In the genomic region with DNA sequence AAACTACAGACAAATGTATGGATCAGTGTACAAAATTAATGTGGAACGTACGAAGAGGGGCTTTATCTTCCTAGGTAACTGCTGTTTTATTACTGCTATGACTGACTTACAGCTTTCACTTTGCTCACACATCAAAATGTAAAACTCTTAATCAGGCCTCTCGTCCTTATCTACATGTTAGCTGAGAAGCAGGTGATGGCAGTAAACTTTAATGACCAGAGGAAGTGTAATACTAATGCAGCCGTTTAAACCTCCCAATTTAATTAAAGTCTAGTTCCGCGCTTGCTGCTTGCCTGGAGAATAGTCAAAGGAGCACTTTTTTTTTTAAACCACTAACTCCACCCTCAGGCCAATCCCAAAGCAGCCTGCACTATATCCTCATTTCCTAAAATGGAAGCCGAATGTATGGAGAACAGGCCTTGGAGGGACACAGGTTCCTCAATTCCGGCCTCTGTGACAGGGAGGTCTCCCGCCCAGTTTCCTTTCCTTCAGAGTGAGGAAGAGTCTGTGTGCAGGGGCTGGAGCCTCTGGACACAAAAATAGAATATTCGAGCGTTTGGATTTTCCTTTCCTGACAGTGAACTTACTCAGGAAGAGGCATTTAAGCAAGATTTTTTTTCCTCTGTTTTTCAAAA, we compare ENCODE assay signal across 10 cellular contexts. TPM values are rescaled to one million over a fixed set of nuclear protein-coding genes. Genes with fewer than 3 reads are reported as not detected.
A peak's percentile ranks its signal among the peaks of the same experiment; 100 is the strongest.
DNase-seq lines count a peak whose midpoint lies in the region; ATAC-seq and TF ChIP-seq lines count a peak whose summit lies in the region.
"Had no signal": no experiment of that assay in that cellular context is flagged by ENCODE, and none has a peak within 500 bp of the region (broad histone marks: within the 10 kb centered on the region; RNA-seq: fewer than 3 reads in every experiment).

No MANE protein-coding gene starts in this region.

- no peak overlapping the region for H3K4me3 ChIP-seq in BLaER1
- H3K4me3 ChIP-seq in SJSA1: no peak overlapping the region
- no peak overlapping the region for H3K4me3 ChIP-seq in parathyroid adenoma (ENCODE audit: low read depth, low read length)
- no peak overlapping the region for H3K4me3 ChIP-seq in OCI-LY7 (ENCODE audit: low read depth, low read length, poor library complexity, severe bottlenecking)

- H2AFZ ChIP-seq in parathyroid adenoma: no peak overlapping the region
- H2AFZ ChIP-seq in OCI-LY7 (ENCODE audit: low read length): no peak overlapping the region

- no peaks in the 10 kb centered on the region for H3K36me3 ChIP-seq in BLaER1
- H3K36me3 ChIP-seq in SJSA1: no peaks in the 10 kb centered on the region
- H3K36me3 ChIP-seq in parathyroid adenoma (ENCODE audit: control insufficient read depth, insufficient read depth, low read length): no peaks in the 10 kb centered on the region
- H3K36me3 ChIP-seq in OCI-LY7 (ENCODE audit: insufficient read depth, low read length): no peaks in the 10 kb centered on the region

- H3K9ac ChIP-seq in BLaER1 (no peak overlapping the region), parathyroid adenoma (no peak overlapping the region)

- no TSS peak for BruUV-seq in OCI-LY7 (replicated peaks; lab: Mats Ljungman, UMichigan)

- H3K27ac ChIP-seq in BLaER1 (no peak overlapping the region), SJSA1 (peak overlapping the region; percentile 94), parathyroid adenoma (peak overlapping the region; percentile 80), OCI-LY7 (ENCODE audit: low read depth, low read length, poor library complexity, severe bottlenecking) (no peak overlapping the region)

- H3K4me2 ChIP-seq in BLaER1 (peak overlapping the region; percentile 57; the same call in 1 of the 2 replicates), parathyroid adenoma (ENCODE audit: low read length) (no peak overlapping the region), OCI-LY7 (ENCODE audit: low read length) (no peak overlapping the region)

- H3K79me2 ChIP-seq in parathyroid adenoma (no peaks in the 10 kb centered on the region), OCI-LY7 (ENCODE audit: insufficient read depth, low read depth, low read length) (no peaks in the 10 kb centered on the region)

- H3K4me1 ChIP-seq in BLaER1 (peaks cover 54% of the 10 kb centered on the region), SJSA1 (replicated peaks) (peaks cover 68% of the 10 kb centered on the region), parathyroid adenoma (no peaks in the 10 kb centered on the region), OCI-LY7 (ENCODE audit: insufficient read depth, low read length, poor library complexity, severe bottlenecking) (no peaks in the 10 kb centered on the region)

- POLR2A ChIA-PET in OCI-LY7 (lab: Charles Lee): no interaction called here

- intact Hi-C loops in OCI-LY7 (cut with micrococcal nuclease; ENCODE audit: unreplicated experiment): loop anchor here (10.0 kb wide), 1 partner anchor 128 kb away; no protein-coding TSS in a partner anchor

- ATAC-seq in HG03571 (IDR thresholded peaks at IDR 0.05; ENCODE audit: unreplicated experiment): no peak

- no peaks in the 10 kb centered on the region for H4K20me1 ChIP-seq in BLaER1
- H4K20me1 ChIP-seq in OCI-LY7 (ENCODE audit: insufficient read depth, low read length): no peaks in the 10 kb centered on the region

- no peak for TF ChIP-seq CTCF in parathyroid adenoma (IDR thresholded peaks at IDR 0.05)
- no peak for TF ChIP-seq CTCF in OCI-LY7 (conservative IDR thresholded peaks at IDR 0.05; ENCODE audit: low read length)

- DNase-seq in SJSA1 (ENCODE audit: low read depth in 1 of 2, low spot score in 2 of 2) (peak in 1 of 2 experiments; percentile 64), foreskin melanocyte (peak; percentile 63), DMS114 treated with DMSO at 0.1 percent for 48 hours (lab: John Stamatoyannopoulos, UW; ENCODE audit: unreplicated experiment) (no peak), OCI-LY7 (ENCODE audit: low spot score) (no peak), activated gamma-delta T cell treated with Interleukin-2 at 50 U/mL for 16 hours (no peak)
- DNase-seq: stimulated activated naive CD4-positive, alpha-beta T cell treated with Interleukin-2 at 50 U/mL for 16 hours; T-helper 9 cell had no signal

- H3K9me2 ChIP-seq in OCI-LY7 (ENCODE audit: insufficient read depth, low read length): no peaks in the 10 kb centered on the region

- H3K9me3 ChIP-seq in BLaER1: no peaks in the 10 kb centered on the region
- no peaks in the 10 kb centered on the region for H3K9me3 ChIP-seq in SJSA1 (replicated peaks)
- no peaks in the 10 kb centered on the region for H3K9me3 ChIP-seq in parathyroid adenoma (ENCODE audit: control insufficient read depth, low read length)
- no peaks in the 10 kb centered on the region for H3K9me3 ChIP-seq in OCI-LY7 (ENCODE audit: low read length)

- H3K27me3 ChIP-seq in BLaER1 (no peaks in the 10 kb centered on the region), SJSA1 (replicated peaks) (no peaks in the 10 kb centered on the region), parathyroid adenoma (ENCODE audit: control insufficient read depth, insufficient read depth, low read length) (no peaks in the 10 kb centered on the region)

- CTCF ChIA-PET in OCI-LY7 (lab: Charles Lee; ENCODE audit: unreplicated experiment): no interaction called here

RNA-seq across cellular contexts. Expression of gene RASAL2, which starts 36.7 kb away (rescaled TPM):
- total RNA-seq in SJSA1 (2014; rRNA removed; shearing (Covaris generic)): 15.0 and 25.4 TPM in 2 replicates
- total RNA-seq in OCI-LY7 (2014; rRNA removed; shearing (Covaris generic)): 0.09 TPM in 1 of 2 replicates, not detected in the other
- total RNA-seq in OCI-LY7 (2022): 0.27 and 0.31 TPM in 2 replicates

Comparison
In these comparisons a context has a peak if more than half of its experiments do, and no peak if none do; other contexts are left out.
1. H3K27ac ChIP-seq: peak in SJSA1 (single experiment) and parathyroid adenoma (single experiment); none in BLaER1 (single experiment) and OCI-LY7 (single experiment).
2. RNA of gene RASAL2, which starts 36.7 kb away (total RNA-seq): 15.0 to 25.4 TPM in SJSA1; 0.09 to 0.31 TPM in OCI-LY7; every median in the first group is over 10 times any median in the second.